Comparison of ENCODE assay signal across 1 cellular context in the genomic region with DNA sequence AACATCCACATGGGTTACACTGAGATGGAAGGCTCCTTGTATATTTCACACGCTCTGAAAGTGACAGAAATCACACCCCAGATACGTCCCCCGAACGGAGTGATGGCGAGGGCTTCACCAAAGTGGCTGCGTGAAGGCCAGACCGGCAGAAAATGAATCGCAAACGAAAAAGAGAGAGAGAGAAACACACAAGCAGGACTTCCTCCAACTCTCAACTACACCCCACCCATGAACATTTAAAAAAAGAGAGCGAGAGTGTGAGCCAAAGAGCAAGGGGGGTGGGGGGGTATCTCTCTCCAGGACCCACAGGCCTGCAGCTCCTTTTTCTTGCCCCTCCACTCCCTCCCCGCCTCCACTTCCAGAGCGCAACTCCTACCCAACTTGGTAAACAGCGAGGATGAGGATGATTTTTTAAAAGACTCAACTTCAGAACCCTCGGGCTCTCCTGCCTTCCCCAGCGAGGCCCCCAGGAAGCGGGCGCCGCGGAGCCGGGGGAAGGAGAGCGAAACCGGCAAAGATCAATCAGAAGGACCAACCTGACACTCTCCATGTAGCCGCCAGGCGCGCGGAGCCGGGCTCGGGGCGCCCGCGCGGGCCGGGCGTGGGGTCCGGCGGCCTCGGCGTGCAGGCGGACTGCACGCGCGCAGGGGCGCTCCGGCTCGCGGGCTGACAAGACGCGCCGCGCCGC.
TF ChIP-seq lines count a peak whose summit lies in the region.

No MANE protein-coding gene starts in this region.

TF ChIP-seq in H1, 55 proteins besides CTCF, POLR2A, EP300 and RAD21:
- TF ChIP-seq TCF12 (IDR thresholded peaks at IDR 0.05; ENCODE audit: low read depth, low read length) (no peak), HDAC6 (IDR thresholded peaks at IDR 0.05; ENCODE audit: low read depth, low read length) (no peak), USF2 (IDR thresholded peaks at IDR 0.05; ENCODE audit: low read length) (no peak), MAX (IDR thresholded peaks at IDR 0.05) (no peak), KDM1A (IDR thresholded peaks at IDR 0.05; ENCODE audit: borderline replicate concordance, low read length) (no peak), ASH2L (IDR thresholded peaks at IDR 0.05; ENCODE audit: low read length) (peak; percentile 52), EZH2 (IDR thresholded peaks at IDR 0.05; ENCODE audit: low read depth, low read length, severe bottlenecking) (no peak), NANOG (IDR thresholded peaks at IDR 0.05; ENCODE audit: insufficient read depth, low read depth, low read length, poor library complexity, severe bottlenecking) (no peak), SRF (IDR thresholded peaks at IDR 0.05; ENCODE audit: low read depth, low read length) (no peak), BACH1 (IDR thresholded peaks at IDR 0.05; ENCODE audit: low read length) (no peak), POLR2AphosphoS5 (IDR thresholded peaks at IDR 0.05; ENCODE audit: low read depth, low read length) (no peak), GABPA (IDR thresholded peaks at IDR 0.05; ENCODE audit: borderline replicate concordance, insufficient read depth, low read length) (no peak), GTF2F1 (IDR thresholded peaks at IDR 0.05; ENCODE audit: borderline replicate concordance, low read depth, low read length) (no peak), JUN (IDR thresholded peaks at IDR 0.05; ENCODE audit: low read depth, low read length) (no peak), KDM4A (IDR thresholded peaks at IDR 0.05; ENCODE audit: low read depth, low read length, severe bottlenecking) (peak; percentile 30), TEAD4 (IDR thresholded peaks at IDR 0.05; ENCODE audit: low read depth, low read length) (no peak), CBX5 (IDR thresholded peaks at IDR 0.05; ENCODE audit: low read depth, low read length) (no peak), RFX5 (IDR thresholded peaks at IDR 0.05; ENCODE audit: borderline replicate concordance, low read depth, low read length) (no peak), TAF1 (IDR thresholded peaks at IDR 0.05; ENCODE audit: low read depth, low read length) (no peak), JUND (IDR thresholded peaks at IDR 0.05; ENCODE audit: low read length) (no peak), ATF2 (IDR thresholded peaks at IDR 0.05; ENCODE audit: low read length) (no peak), SIRT6 (IDR thresholded peaks at IDR 0.05; ENCODE audit: low read length) (no peak), CBX8 (IDR thresholded peaks at IDR 0.05; ENCODE audit: borderline replicate concordance, low read depth, low read length) (no peak), TAF7 (optimal IDR thresholded peaks at IDR 0.05; ENCODE audit: borderline replicate concordance, low read depth, low read length) (no peak), EGR1 (IDR thresholded peaks at IDR 0.05; ENCODE audit: borderline replicate concordance, low read depth, low read length) (no peak), RNF2 (IDR thresholded peaks at IDR 0.05; ENCODE audit: borderline replicate concordance, low read depth, low read length, missing control alignments, poor library complexity, severe bottlenecking) (peak; percentile 70), SP4 (IDR thresholded peaks at IDR 0.05; ENCODE audit: low read length) (no peak), TBP (IDR thresholded peaks at IDR 0.05; ENCODE audit: low read depth, low read length) (no peak), BRCA1 (IDR thresholded peaks at IDR 0.05; ENCODE audit: low read depth, low read length) (no peak), MAFK (IDR thresholded peaks at IDR 0.05; ENCODE audit: low read depth, low read length) (no peak), RBBP5 (IDR thresholded peaks at IDR 0.05; ENCODE audit: borderline replicate concordance, low read depth, low read length) (peak; percentile 43; the same call in 1 of the 2 replicates), SP1 (IDR thresholded peaks at IDR 0.05; ENCODE audit: low read depth, low read length) (no peak), FOSL1 (IDR thresholded peaks at IDR 0.05; ENCODE audit: insufficient read depth, low read depth, low read length) (no peak), HDAC2 (IDR thresholded peaks at IDR 0.05; ENCODE audit: borderline replicate concordance in 1 of 2, low read depth in 2 of 2, low read length in 2 of 2) (no peak), SAP30 (IDR thresholded peaks at IDR 0.05; ENCODE audit: insufficient read depth, insufficient replicate concordance, low read length) (no peak), CHD1 (IDR thresholded peaks at IDR 0.05; ENCODE audit: low read depth, low read length) (no peak), CREB1 (IDR thresholded peaks at IDR 0.05) (no peak), CEBPB (IDR thresholded peaks at IDR 0.05; ENCODE audit: low read depth, low read length) (no peak), SP2 (IDR thresholded peaks at IDR 0.05; ENCODE audit: low read length) (no peak), POU5F1 (IDR thresholded peaks at IDR 0.05; ENCODE audit: low read depth, low read length) (no peak), YY1 (IDR thresholded peaks at IDR 0.05; ENCODE audit: low read depth, low read length) (no peak), NRF1 (IDR thresholded peaks at IDR 0.05; ENCODE audit: low read depth, low read length) (no peak), SIN3A (conservative IDR thresholded peaks at IDR 0.05 in 1 of 2, IDR thresholded peaks at IDR 0.05 in 1 of 2; ENCODE audit: low read depth in 1 of 2, low read length in 2 of 2) (no peak), E2F6 (IDR thresholded peaks at IDR 0.05) (peak; percentile 71; the same call in 1 of the 2 replicates), BCL11A (IDR thresholded peaks at IDR 0.05; ENCODE audit: low read depth in 2 of 2, low read length in 2 of 2) (no peak), CTBP2 (IDR thresholded peaks at IDR 0.05; ENCODE audit: borderline replicate concordance, insufficient read depth, insufficient read length, low read length) (peak; percentile 5), SIX5 (IDR thresholded peaks at IDR 0.05; ENCODE audit: low read depth, low read length) (no peak), ZNF274 (IDR thresholded peaks at IDR 0.05; ENCODE audit: borderline replicate concordance, extremely low read depth, low read length) (no peak)
- TF ChIP-seq, protein P1, sequence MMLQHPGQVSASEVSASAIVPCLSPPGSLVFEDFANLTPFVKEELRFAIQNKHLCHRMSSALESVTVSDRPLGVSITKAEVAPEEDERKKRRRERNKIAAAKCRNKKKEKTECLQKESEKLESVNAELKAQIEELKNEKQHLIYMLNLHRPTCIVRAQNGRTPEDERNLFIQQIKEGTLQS (IDR thresholded peaks at IDR 0.05; ENCODE audit: insufficient read depth, low read depth, low read length) = no peak
- TF ChIP-seq, protein P2, sequence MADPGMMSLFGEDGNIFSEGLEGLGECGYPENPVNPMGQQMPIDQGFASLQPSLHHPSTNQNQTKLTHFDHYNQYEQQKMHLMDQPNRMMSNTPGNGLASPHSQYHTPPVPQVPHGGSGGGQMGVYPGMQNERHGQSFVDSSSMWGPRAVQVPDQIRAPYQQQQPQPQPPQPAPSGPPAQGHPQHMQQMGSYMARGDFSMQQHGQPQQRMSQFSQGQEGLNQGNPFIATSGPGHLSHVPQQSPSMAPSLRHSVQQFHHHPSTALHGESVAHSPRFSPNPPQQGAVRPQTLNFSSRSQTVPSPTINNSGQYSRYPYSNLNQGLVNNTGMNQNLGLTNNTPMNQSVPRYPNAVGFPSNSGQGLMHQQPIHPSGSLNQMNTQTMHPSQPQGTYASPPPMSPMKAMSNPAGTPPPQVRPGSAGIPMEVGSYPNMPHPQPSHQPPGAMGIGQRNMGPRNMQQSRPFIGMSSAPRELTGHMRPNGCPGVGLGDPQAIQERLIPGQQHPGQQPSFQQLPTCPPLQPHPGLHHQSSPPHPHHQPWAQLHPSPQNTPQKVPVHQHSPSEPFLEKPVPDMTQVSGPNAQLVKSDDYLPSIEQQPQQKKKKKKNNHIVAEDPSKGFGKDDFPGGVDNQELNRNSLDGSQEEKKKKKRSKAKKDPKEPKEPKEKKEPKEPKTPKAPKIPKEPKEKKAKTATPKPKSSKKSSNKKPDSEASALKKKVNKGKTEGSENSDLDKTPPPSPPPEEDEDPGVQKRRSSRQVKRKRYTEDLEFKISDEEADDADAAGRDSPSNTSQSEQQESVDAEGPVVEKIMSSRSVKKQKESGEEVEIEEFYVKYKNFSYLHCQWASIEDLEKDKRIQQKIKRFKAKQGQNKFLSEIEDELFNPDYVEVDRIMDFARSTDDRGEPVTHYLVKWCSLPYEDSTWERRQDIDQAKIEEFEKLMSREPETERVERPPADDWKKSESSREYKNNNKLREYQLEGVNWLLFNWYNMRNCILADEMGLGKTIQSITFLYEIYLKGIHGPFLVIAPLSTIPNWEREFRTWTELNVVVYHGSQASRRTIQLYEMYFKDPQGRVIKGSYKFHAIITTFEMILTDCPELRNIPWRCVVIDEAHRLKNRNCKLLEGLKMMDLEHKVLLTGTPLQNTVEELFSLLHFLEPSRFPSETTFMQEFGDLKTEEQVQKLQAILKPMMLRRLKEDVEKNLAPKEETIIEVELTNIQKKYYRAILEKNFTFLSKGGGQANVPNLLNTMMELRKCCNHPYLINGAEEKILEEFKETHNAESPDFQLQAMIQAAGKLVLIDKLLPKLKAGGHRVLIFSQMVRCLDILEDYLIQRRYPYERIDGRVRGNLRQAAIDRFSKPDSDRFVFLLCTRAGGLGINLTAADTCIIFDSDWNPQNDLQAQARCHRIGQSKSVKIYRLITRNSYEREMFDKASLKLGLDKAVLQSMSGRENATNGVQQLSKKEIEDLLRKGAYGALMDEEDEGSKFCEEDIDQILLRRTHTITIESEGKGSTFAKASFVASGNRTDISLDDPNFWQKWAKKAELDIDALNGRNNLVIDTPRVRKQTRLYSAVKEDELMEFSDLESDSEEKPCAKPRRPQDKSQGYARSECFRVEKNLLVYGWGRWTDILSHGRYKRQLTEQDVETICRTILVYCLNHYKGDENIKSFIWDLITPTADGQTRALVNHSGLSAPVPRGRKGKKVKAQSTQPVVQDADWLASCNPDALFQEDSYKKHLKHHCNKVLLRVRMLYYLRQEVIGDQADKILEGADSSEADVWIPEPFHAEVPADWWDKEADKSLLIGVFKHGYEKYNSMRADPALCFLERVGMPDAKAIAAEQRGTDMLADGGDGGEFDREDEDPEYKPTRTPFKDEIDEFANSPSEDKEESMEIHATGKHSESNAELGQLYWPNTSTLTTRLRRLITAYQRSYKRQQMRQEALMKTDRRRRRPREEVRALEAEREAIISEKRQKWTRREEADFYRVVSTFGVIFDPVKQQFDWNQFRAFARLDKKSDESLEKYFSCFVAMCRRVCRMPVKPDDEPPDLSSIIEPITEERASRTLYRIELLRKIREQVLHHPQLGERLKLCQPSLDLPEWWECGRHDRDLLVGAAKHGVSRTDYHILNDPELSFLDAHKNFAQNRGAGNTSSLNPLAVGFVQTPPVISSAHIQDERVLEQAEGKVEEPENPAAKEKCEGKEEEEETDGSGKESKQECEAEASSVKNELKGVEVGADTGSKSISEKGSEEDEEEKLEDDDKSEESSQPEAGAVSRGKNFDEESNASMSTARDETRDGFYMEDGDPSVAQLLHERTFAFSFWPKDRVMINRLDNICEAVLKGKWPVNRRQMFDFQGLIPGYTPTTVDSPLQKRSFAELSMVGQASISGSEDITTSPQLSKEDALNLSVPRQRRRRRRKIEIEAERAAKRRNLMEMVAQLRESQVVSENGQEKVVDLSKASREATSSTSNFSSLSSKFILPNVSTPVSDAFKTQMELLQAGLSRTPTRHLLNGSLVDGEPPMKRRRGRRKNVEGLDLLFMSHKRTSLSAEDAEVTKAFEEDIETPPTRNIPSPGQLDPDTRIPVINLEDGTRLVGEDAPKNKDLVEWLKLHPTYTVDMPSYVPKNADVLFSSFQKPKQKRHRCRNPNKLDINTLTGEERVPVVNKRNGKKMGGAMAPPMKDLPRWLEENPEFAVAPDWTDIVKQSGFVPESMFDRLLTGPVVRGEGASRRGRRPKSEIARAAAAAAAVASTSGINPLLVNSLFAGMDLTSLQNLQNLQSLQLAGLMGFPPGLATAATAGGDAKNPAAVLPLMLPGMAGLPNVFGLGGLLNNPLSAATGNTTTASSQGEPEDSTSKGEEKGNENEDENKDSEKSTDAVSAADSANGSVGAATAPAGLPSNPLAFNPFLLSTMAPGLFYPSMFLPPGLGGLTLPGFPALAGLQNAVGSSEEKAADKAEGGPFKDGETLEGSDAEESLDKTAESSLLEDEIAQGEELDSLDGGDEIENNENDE (IDR thresholded peaks at IDR 0.05; ENCODE audit: insufficient replicate concordance, low read length) = no peak
